Comparison of ENCODE assay signal across 32 cellular contexts in the genomic region with DNA sequence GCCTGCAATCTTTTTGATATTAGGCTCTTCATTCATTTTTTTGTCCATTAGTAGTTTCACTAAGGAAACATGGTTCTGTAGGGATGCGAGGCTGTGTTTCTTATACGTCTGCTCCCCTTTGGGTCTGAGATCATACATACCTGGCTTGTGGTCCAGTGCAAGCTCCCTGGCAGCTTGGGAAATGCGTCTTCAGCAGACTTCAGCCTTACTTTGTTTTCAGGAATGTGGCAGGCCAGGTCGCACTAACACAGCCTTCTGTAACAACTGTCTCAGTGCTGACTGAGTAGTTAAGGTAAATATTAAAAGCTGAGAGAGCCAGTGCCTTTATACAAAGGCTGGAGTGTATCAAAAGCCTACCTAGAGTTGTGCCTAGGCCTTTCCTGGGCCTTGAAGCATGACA.
"Had no signal": no experiment of that assay in that cellular context is flagged by ENCODE, and none has a peak within 500 bp of the region (broad histone marks: within the 10 kb centered on the region; RNA-seq: fewer than 3 reads in every experiment).

No MANE protein-coding gene starts in this region.

- H3K4me3 ChIP-seq: adrenal gland, body of pancreas, colonic mucosa, dorsolateral prefrontal cortex, esophagus muscularis mucosa, gastrocnemius medialis had no signal

- H3K4me3 Mint-ChIP-seq: activated CD4-positive, alpha-beta memory T cell treated with anti-CD3 and anti-CD28 coated beads for 36 hours; activated CD4-positive, alpha-beta T cell treated with anti-CD3 and anti-CD28 coated beads for 36 hours; activated CD4-positive, alpha-beta T cell treated with anti-CD3 and anti-CD28 coated beads, Interleukin-2, amount 10 ng/mL, durations not matched to agents 24 days and 14 days; activated CD8-positive, alpha-beta memory T cell treated with anti-CD3 and anti-CD28 coated beads, Interleukin-2, amount 10 ng/mL, durations not matched to agents 7 days and 5 days; activated CD8-positive, alpha-beta T cell treated with anti-CD3 and anti-CD28 coated beads, Interleukin-2, amount 10 ng/mL, durations not matched to agents 7 days and 5 days; activated naive CD4-positive, alpha-beta T cell treated with anti-CD3 and anti-CD28 coated beads for 36 hours; activated naive CD4-positive, alpha-beta T cell treated with anti-CD3 and anti-CD28 coated beads, Interleukin-2, amount 50 U/mL, for 24 hours; activated naive CD8-positive, alpha-beta T cell treated with anti-CD3 and anti-CD28 coated beads for 36 hours; activated naive CD8-positive, alpha-beta T cell treated with anti-CD3 and anti-CD28 coated beads, Interleukin-2, amount 50 U/mL, for 24 hours; activated T-helper 1 cell treated with anti-CD3 and anti-CD28 coated beads, Interleukin-12 subunit alpha, Interleukin-12 subunit beta, Interleukin-2, Interleukin-4 antibody, amounts not matched to agents 30 ng/mL and 10 ng/mL and 1 ng/mL, durations not matched to agents 14 hours and 24 hours and 36 hours; dendritic cell treated with granulocyte-macrophage colony-stimulating factor and Interleukin-4, amounts not matched to agents 40 ng/mL and 50 ng/mL, for 4 days had no signal

- H3K36me3 ChIP-seq: adrenal gland, colonic mucosa, esophagus muscularis mucosa, gastrocnemius medialis had no signal

- H3K27me3 Mint-ChIP-seq: activated CD4-positive, alpha-beta memory T cell treated with anti-CD3 and anti-CD28 coated beads for 36 hours; activated CD4-positive, alpha-beta T cell treated with anti-CD3 and anti-CD28 coated beads for 36 hours; activated CD4-positive, alpha-beta T cell treated with anti-CD3 and anti-CD28 coated beads, Interleukin-2, amount 10 ng/mL, durations not matched to agents 24 days and 14 days; activated CD8-positive, alpha-beta memory T cell treated with anti-CD3 and anti-CD28 coated beads, Interleukin-2, amount 10 ng/mL, durations not matched to agents 7 days and 5 days; activated naive CD4-positive, alpha-beta T cell treated with anti-CD3 and anti-CD28 coated beads, Interleukin-2, amount 50 U/mL, for 24 hours; activated naive CD8-positive, alpha-beta T cell treated with anti-CD3 and anti-CD28 coated beads, Interleukin-2, amount 50 U/mL, for 24 hours; dendritic cell treated with granulocyte-macrophage colony-stimulating factor and Interleukin-4, amounts not matched to agents 40 ng/mL and 50 ng/mL, for 4 days had no signal

- H3K4me1 Mint-ChIP-seq: activated CD4-positive, alpha-beta T cell treated with anti-CD3 and anti-CD28 coated beads for 36 hours; activated CD4-positive, alpha-beta T cell treated with anti-CD3 and anti-CD28 coated beads, Interleukin-2, amount 10 ng/mL, durations not matched to agents 24 days and 14 days; activated CD8-positive, alpha-beta memory T cell treated with anti-CD3 and anti-CD28 coated beads, Interleukin-2, amount 10 ng/mL, durations not matched to agents 7 days and 5 days; activated naive CD4-positive, alpha-beta T cell treated with anti-CD3 and anti-CD28 coated beads, Interleukin-2, amount 50 U/mL, for 24 hours; activated naive CD8-positive, alpha-beta T cell treated with anti-CD3 and anti-CD28 coated beads for 36 hours; activated naive CD8-positive, alpha-beta T cell treated with anti-CD3 and anti-CD28 coated beads, Interleukin-2, amount 50 U/mL, for 24 hours had no signal

- H3K36me3 Mint-ChIP-seq: activated CD4-positive, alpha-beta memory T cell treated with anti-CD3 and anti-CD28 coated beads for 36 hours; activated CD8-positive, alpha-beta memory T cell treated with anti-CD3 and anti-CD28 coated beads, Interleukin-2, amount 10 ng/mL, durations not matched to agents 7 days and 5 days; activated naive CD4-positive, alpha-beta T cell treated with anti-CD3 and anti-CD28 coated beads, Interleukin-2, amount 50 U/mL, for 24 hours; activated naive CD8-positive, alpha-beta T cell treated with anti-CD3 and anti-CD28 coated beads for 36 hours had no signal

- H3K27ac Mint-ChIP-seq: activated CD4-positive, alpha-beta memory T cell treated with anti-CD3 and anti-CD28 coated beads for 36 hours; activated CD4-positive, alpha-beta T cell treated with anti-CD3 and anti-CD28 coated beads for 36 hours; activated CD4-positive, alpha-beta T cell treated with anti-CD3 and anti-CD28 coated beads, Interleukin-2, amount 10 ng/mL, durations not matched to agents 24 days and 14 days; activated CD8-positive, alpha-beta memory T cell treated with anti-CD3 and anti-CD28 coated beads, Interleukin-2, amount 10 ng/mL, durations not matched to agents 7 days and 5 days; activated CD8-positive, alpha-beta T cell treated with anti-CD3 and anti-CD28 coated beads, Interleukin-2, amount 10 ng/mL, durations not matched to agents 7 days and 5 days; activated naive CD4-positive, alpha-beta T cell treated with anti-CD3 and anti-CD28 coated beads for 36 hours; activated naive CD4-positive, alpha-beta T cell treated with anti-CD3 and anti-CD28 coated beads, Interleukin-2, amount 50 U/mL, for 24 hours; activated naive CD8-positive, alpha-beta T cell treated with anti-CD3 and anti-CD28 coated beads for 36 hours; activated naive CD8-positive, alpha-beta T cell treated with anti-CD3 and anti-CD28 coated beads, Interleukin-2, amount 50 U/mL, for 24 hours; activated T-helper 1 cell treated with anti-CD3 and anti-CD28 coated beads, Interleukin-12 subunit alpha, Interleukin-12 subunit beta, Interleukin-2, Interleukin-4 antibody, amounts not matched to agents 30 ng/mL and 10 ng/mL and 1 ng/mL, durations not matched to agents 14 hours and 24 hours and 36 hours; activated T-helper 2 cell treated with anti-CD3 and anti-CD28 coated beads, Interferon-gamma antibody, Interleukin-2, Interleukin-4, amounts not matched to agents 10 μg/mL and 5 μg/mL and 100 μg/mL, durations not matched to agents 14 hours and 24 hours and 36 hours; dendritic cell treated with granulocyte-macrophage colony-stimulating factor and Interleukin-4, amounts not matched to agents 40 ng/mL and 50 ng/mL, for 4 days had no signal

- DNase-seq: activated CD4-positive, alpha-beta memory T cell treated with anti-CD3 and anti-CD28 coated beads for 36 hours; activated CD4-positive, alpha-beta T cell treated with anti-CD3 and anti-CD28 coated beads for 36 hours; activated CD4-positive, alpha-beta T cell treated with anti-CD3 and anti-CD28 coated beads, Interleukin-2, amount 10 ng/mL, durations not matched to agents 24 days and 14 days; activated CD4-positive, CD25-positive, alpha-beta regulatory T cell; activated CD4-positive, CD25-positive, alpha-beta regulatory T cell treated with anti-CD3 and anti-CD28 coated beads, Interleukin-2, amount 50 U/mL, for 72 hours; activated CD8-positive, alpha-beta memory T cell treated with anti-CD3 and anti-CD28 coated beads, Interleukin-2, amount 10 ng/mL, durations not matched to agents 7 days and 5 days; activated CD8-positive, alpha-beta memory T cell treated with anti-CD3 and anti-CD28 coated beads, Interleukin-2, amount 50 U/mL, for 4 hours; activated CD8-positive, alpha-beta T cell treated with anti-CD3 and anti-CD28 coated beads, Interleukin-2, amount 10 ng/mL, durations not matched to agents 7 days and 5 days; activated effector memory CD4-positive, alpha-beta T cell treated with anti-CD3 and anti-CD28 coated beads, Interleukin-2, amount 50 U/mL, for 16 hours; activated naive CD4-positive, alpha-beta T cell treated with anti-CD3 and anti-CD28 coated beads for 36 hours; activated naive CD8-positive, alpha-beta T cell treated with anti-CD3 and anti-CD28 coated beads for 36 hours; activated naive CD8-positive, alpha-beta T cell treated with anti-CD3 and anti-CD28 coated beads, Interleukin-2, amount 50 U/mL, for 24 hours; activated T-cell treated with anti-CD3 and anti-CD28 coated beads, Interleukin-2, amount 50 U/mL, for 1 hour; activated T-cell treated with anti-CD3 and anti-CD28 coated beads, Interleukin-2, amount 50 U/mL, for 48 hours; adrenal gland; amygdala; aorta; body of pancreas; caudate nucleus; colonic mucosa; dorsolateral prefrontal cortex; effector memory CD4-positive, alpha-beta T cell; erythroblast; foreskin keratinocyte; gastrocnemius medialis; glutamatergic neuron; T-helper 2 cell had no signal

- H3K9me3 ChIP-seq: adrenal gland, colonic mucosa, esophagus muscularis mucosa, gastrocnemius medialis had no signal

- H3K27ac ChIP-seq: adrenal gland, body of pancreas, colonic mucosa, esophagus muscularis mucosa, foreskin keratinocyte, gastrocnemius medialis had no signal

- H3K4me1 ChIP-seq: adrenal gland, body of pancreas, colonic mucosa, esophagus muscularis mucosa, foreskin keratinocyte, gastrocnemius medialis had no signal

- ATAC-seq: activated CD4-positive, alpha-beta T cell treated with anti-CD3 and anti-CD28 coated beads for 36 hours; activated CD8-positive, alpha-beta memory T cell treated with anti-CD3 and anti-CD28 coated beads, Interleukin-2, amount 10 ng/mL, durations not matched to agents 7 days and 5 days; activated CD8-positive, alpha-beta T cell treated with anti-CD3 and anti-CD28 coated beads, Interleukin-2, amount 10 ng/mL, durations not matched to agents 7 days and 5 days; activated naive CD8-positive, alpha-beta T cell treated with anti-CD3 and anti-CD28 coated beads, Interleukin-2, amount 50 U/mL, for 24 hours; body of pancreas; foreskin keratinocyte; gastrocnemius medialis had no signal

- H3K9me3 Mint-ChIP-seq: dendritic cell treated with granulocyte-macrophage colony-stimulating factor and Interleukin-4, amounts not matched to agents 40 ng/mL and 50 ng/mL, for 4 days had no signal

- H3K27me3 ChIP-seq: adrenal gland, body of pancreas, colonic mucosa, esophagus muscularis mucosa, foreskin keratinocyte, gastrocnemius medialis had no signal
